1 cellular context compared by ENCODE assay signal in the genomic region with DNA sequence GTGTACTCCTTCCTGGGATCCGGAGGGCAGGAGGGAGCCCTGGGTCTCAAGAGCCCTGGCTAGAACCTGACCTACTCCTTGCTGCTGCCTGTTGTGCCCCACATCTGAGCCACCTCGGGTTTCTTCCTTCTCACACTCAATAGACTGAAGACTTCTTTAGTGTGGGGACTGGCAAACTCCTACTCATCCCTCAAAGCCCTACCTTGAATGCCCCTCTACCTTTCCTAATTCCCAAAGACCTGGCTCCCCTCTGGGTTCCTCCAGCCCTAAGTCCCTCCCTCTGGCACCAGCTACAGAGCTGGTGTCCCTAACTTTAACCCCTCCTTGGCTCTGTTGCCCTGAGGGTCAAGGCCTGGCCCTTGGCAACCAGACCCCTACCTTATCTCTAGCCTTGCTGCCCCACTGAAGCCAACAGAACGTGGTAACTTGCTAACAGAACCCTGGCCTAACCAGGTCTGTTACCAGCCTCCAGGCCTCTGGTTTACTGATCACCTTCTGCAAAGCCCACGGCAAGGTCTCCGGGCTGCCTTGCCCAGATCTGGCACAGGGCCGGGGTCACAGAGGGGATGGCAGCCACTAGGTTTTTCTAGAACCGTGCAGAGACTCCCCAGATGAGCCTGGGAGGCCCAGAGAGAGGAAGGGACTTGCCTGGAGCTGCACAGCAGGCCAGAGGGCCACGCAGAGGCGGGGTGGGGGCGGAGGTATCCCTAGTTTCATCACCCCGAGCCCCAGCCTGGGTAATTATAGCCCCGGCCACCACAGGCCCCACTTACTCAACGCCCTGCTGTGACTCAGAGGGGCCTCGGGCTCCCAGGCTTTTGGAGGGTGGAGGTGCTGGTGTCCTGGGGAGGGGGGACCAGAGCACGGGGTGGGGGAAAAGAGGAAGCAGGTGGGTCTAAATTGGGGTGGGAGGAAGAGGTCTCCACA.
A peak's percentile ranks its signal among the peaks of the same experiment; 100 is the strongest.
TF ChIP-seq lines count a peak whose summit lies in the region.

No MANE protein-coding gene starts in this region.

TF ChIP-seq in HepG2, 621 proteins besides CTCF, POLR2A, EP300 and RAD21 (continues in another document):
- TF ChIP-seq, protein P1, sequence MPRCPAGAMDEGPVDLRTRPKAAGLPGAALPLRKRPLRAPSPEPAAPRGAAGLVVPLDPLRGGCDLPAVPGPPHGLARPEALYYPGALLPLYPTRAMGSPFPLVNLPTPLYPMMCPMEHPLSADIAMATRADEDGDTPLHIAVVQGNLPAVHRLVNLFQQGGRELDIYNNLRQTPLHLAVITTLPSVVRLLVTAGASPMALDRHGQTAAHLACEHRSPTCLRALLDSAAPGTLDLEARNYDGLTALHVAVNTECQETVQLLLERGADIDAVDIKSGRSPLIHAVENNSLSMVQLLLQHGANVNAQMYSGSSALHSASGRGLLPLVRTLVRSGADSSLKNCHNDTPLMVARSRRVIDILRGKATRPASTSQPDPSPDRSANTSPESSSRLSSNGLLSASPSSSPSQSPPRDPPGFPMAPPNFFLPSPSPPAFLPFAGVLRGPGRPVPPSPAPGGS (CRISPR knock-in tag; IDR thresholded peaks at IDR 0.05) = no peak
- TF ChIP-seq ZNF724P (CRISPR knock-in tag; IDR thresholded peaks at IDR 0.05; ENCODE audit: borderline replicate concordance) (no peak), GTF2F1 (IDR thresholded peaks at IDR 0.05; ENCODE audit: low read length) (no peak), ESRRA (CRISPR knock-in tag; IDR thresholded peaks at IDR 0.05; ENCODE audit: low read depth) (0 out of 2 replicates have a peak, but pooled peaks have one; percentile 0), HNF4G (IDR thresholded peaks at IDR 0.05; ENCODE audit: borderline replicate concordance, low read depth, low read length) (peak; percentile 34; the same call in 1 of the 2 replicates), HNF4G (CRISPR knock-in tag; IDR thresholded peaks at IDR 0.05; ENCODE audit: borderline replicate concordance, low read depth) (no peak), CAMTA2 (CRISPR knock-in tag; IDR thresholded peaks at IDR 0.05; ENCODE audit: borderline replicate concordance) (no peak), FIP1L1 (IDR thresholded peaks at IDR 0.05; ENCODE audit: borderline replicate concordance, insufficient read depth, low read depth, low read length) (no peak), ZNF652 (CRISPR knock-in tag; IDR thresholded peaks at IDR 0.05; ENCODE audit: borderline replicate concordance, low read depth) (peak; percentile 53; the same call in 1 of the 2 replicates), DNMT1 (CRISPR knock-in tag; IDR thresholded peaks at IDR 0.05) (no peak), RELA (CRISPR knock-in tag; IDR thresholded peaks at IDR 0.05) (no peak), WIZ (CRISPR knock-in tag; IDR thresholded peaks at IDR 0.05) (no peak), HNF1B (CRISPR knock-in tag; IDR thresholded peaks at IDR 0.05) (peak; percentile 60; the same call in 1 of the 2 replicates), FOXA1 (IDR thresholded peaks at IDR 0.05) (no peak), FOXA1 (CRISPR knock-in tag; IDR thresholded peaks at IDR 0.05) (no peak), HOXA3 (CRISPR knock-in tag; IDR thresholded peaks at IDR 0.05) (no peak), DNMT3B (CRISPR knock-in tag; conservative IDR thresholded peaks at IDR 0.05) (no peak), THAP11 (CRISPR knock-in tag; IDR thresholded peaks at IDR 0.05) (no peak), POLR2AphosphoS2 (IDR thresholded peaks at IDR 0.05; ENCODE audit: low read depth, low read length) (no peak), AGO2 (optimal IDR thresholded peaks at IDR 0.05; ENCODE audit: low read depth, low read length) (peak; percentile 80), ZNF24 (IDR thresholded peaks at IDR 0.05) (no peak), ZNF841 (CRISPR knock-in tag; IDR thresholded peaks at IDR 0.05; ENCODE audit: borderline replicate concordance) (no peak), FOXC1 (CRISPR knock-in tag; IDR thresholded peaks at IDR 0.05; ENCODE audit: borderline replicate concordance) (no peak), GABPA (IDR thresholded peaks at IDR 0.05; ENCODE audit: low read depth, low read length) (no peak), GABPA (CRISPR knock-in tag; IDR thresholded peaks at IDR 0.05; ENCODE audit: low read depth) (no peak), ZNF768 (CRISPR knock-in tag; IDR thresholded peaks at IDR 0.05) (peak; percentile 98), BATF2 (CRISPR knock-in tag; IDR thresholded peaks at IDR 0.05) (no peak), SRSF9 (IDR thresholded peaks at IDR 0.05; ENCODE audit: borderline replicate concordance, insufficient read depth, low read depth, low read length, poor library complexity, severe bottlenecking) (no peak), PREB (CRISPR knock-in tag; IDR thresholded peaks at IDR 0.05) (no peak), NAIF1 (CRISPR knock-in tag; IDR thresholded peaks at IDR 0.05; ENCODE audit: borderline replicate concordance) (no peak), MXD1 (CRISPR knock-in tag; IDR thresholded peaks at IDR 0.05) (no peak), SRY (CRISPR knock-in tag; IDR thresholded peaks at IDR 0.05) (no peak), ZNF772 (CRISPR knock-in tag; IDR thresholded peaks at IDR 0.05) (no peak), ZNF770 (CRISPR knock-in tag; IDR thresholded peaks at IDR 0.05) (no peak), CEBPG (CRISPR knock-in tag; IDR thresholded peaks at IDR 0.05) (0 out of 2 replicates have a peak, but pooled peaks have one; percentile 18), POLR2G (IDR thresholded peaks at IDR 0.05; ENCODE audit: low read depth, low read length) (peak; percentile 16; the same call in 1 of the 2 replicates), KDM5B (CRISPR knock-in tag; IDR thresholded peaks at IDR 0.05; ENCODE audit: borderline replicate concordance) (no peak), ZNF7 (CRISPR knock-in tag; IDR thresholded peaks at IDR 0.05) (no peak), FOXA3 (CRISPR knock-in tag; IDR thresholded peaks at IDR 0.05) (no peak), CENPX (CRISPR knock-in tag; IDR thresholded peaks at IDR 0.05) (no peak)
- TF ChIP-seq, protein P2, sequence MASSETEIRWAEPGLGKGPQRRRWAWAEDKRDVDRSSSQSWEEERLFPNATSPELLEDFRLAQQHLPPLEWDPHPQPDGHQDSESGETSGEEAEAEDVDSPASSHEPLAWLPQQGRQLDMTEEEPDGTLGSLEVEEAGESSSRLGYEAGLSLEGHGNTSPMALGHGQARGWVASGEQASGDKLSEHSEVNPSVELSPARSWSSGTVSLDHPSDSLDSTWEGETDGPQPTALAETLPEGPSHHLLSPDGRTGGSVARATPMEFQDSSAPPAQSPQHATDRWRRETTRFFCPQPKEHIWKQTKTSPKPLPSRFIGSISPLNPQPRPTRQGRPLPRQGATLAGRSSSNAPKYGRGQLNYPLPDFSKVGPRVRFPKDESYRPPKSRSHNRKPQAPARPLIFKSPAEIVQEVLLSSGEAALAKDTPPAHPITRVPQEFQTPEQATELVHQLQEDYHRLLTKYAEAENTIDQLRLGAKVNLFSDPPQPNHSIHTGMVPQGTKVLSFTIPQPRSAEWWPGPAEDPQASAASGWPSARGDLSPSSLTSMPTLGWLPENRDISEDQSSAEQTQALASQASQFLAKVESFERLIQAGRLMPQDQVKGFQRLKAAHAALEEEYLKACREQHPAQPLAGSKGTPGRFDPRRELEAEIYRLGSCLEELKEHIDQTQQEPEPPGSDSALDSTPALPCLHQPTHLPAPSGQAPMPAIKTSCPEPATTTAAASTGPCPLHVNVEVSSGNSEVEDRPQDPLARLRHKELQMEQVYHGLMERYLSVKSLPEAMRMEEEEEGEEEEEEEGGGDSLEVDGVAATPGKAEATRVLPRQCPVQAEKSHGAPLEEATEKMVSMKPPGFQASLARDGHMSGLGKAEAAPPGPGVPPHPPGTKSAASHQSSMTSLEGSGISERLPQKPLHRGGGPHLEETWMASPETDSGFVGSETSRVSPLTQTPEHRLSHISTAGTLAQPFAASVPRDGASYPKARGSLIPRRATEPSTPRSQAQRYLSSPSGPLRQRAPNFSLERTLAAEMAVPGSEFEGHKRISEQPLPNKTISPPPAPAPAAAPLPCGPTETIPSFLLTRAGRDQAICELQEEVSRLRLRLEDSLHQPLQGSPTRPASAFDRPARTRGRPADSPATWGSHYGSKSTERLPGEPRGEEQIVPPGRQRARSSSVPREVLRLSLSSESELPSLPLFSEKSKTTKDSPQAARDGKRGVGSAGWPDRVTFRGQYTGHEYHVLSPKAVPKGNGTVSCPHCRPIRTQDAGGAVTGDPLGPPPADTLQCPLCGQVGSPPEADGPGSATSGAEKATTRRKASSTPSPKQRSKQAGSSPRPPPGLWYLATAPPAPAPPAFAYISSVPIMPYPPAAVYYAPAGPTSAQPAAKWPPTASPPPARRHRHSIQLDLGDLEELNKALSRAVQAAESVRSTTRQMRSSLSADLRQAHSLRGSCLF (CRISPR knock-in tag; IDR thresholded peaks at IDR 0.05; ENCODE audit: borderline replicate concordance) = no peak
- TF ChIP-seq, protein P3, sequence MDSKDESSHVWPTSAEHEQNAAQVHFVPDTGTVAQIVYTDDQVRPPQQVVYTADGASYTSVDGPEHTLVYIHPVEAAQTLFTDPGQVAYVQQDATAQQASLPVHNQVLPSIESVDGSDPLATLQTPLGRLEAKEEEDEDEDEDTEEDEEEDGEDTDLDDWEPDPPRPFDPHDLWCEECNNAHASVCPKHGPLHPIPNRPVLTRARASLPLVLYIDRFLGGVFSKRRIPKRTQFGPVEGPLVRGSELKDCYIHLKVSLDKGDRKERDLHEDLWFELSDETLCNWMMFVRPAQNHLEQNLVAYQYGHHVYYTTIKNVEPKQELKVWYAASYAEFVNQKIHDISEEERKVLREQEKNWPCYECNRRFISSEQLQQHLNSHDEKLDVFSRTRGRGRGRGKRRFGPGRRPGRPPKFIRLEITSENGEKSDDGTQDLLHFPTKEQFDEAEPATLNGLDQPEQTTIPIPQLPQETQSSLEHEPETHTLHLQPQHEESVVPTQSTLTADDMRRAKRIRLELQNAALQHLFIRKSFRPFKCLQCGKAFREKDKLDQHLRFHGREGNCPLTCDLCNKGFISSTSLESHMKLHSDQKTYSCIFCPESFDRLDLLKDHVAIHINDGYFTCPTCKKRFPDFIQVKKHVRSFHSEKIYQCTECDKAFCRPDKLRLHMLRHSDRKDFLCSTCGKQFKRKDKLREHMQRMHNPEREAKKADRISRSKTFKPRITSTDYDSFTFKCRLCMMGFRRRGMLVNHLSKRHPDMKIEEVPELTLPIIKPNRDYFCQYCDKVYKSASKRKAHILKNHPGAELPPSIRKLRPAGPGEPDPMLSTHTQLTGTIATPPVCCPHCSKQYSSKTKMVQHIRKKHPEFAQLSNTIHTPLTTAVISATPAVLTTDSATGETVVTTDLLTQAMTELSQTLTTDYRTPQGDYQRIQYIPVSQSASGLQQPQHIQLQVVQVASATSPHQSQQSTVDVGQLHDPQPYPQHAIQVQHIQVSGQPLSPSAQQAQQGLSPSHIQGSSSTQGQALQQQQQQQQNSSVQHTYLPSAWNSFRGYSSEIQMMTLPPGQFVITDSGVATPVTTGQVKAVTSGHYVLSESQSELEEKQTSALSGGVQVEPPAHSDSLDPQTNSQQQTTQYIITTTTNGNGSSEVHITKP (CRISPR knock-in tag; IDR thresholded peaks at IDR 0.05; ENCODE audit: low read depth) = no peak
